ENCODE assay signal across 13 cellular contexts in genomic region chr11:70871881-70872280, GRCh38.
DNase-seq lines count a peak whose midpoint lies in the region; ATAC-seq, FAIRE-seq and TF ChIP-seq lines count a peak whose summit lies in the region.
"Had no signal": no experiment of that assay in that cellular context is flagged by ENCODE, and none has a peak within 500 bp of the region (broad histone marks: within the 10 kb centered on the region; RNA-seq: fewer than 3 reads in every experiment).

No MANE protein-coding gene starts in this region.

- H3K4me3 ChIP-seq in MG63, result no peak overlapping the region
- H3K4me3 ChIP-seq in bronchial epithelial cell (ENCODE audit: low read depth, low read length), result no peak overlapping the region
- H3K4me3 ChIP-seq: dorsolateral prefrontal cortex, esophagus squamous epithelium had no signal

- H3K27me3 ChIP-seq in MG63 (no peaks in the 10 kb centered on the region), bronchial epithelial cell (ENCODE audit: control insufficient read depth, insufficient read depth, low read length) (no peaks in the 10 kb centered on the region)

- no peaks in the 10 kb centered on the region for H3K9me3 ChIP-seq in MG63
- H3K9me3 ChIP-seq: esophagus squamous epithelium had no signal

- no peak for FAIRE-seq in bronchial epithelial cell (lab: Jason Lieb, UNC)

- no peak for ATAC-seq in HG02885 (IDR thresholded peaks at IDR 0.05; ENCODE audit: poor library complexity, unreplicated experiment)

- DNase-seq in COR-L47 (lab: John Stamatoyannopoulos, UW) (peak; percentile 23), MG63 (peak; percentile 73), bronchial epithelial cell (ENCODE audit: low read depth) (peak; percentile 8), myocyte (ENCODE audit: low read depth) (peak; percentile 22)
- DNase-seq in stimulated activated CD4-positive, alpha-beta T cell treated with anti-CD3 and anti-CD28 coated beads, Interleukin-4, amount 100 ng/mL, for 4 hours, result no peak
- no peak for DNase-seq in activated naive CD4-positive, alpha-beta T cell treated with anti-CD3 and anti-CD28 coated beads, Interleukin-2, amount 50 U/mL, for 16 hours
- DNase-seq: activated naive CD4-positive, alpha-beta T cell treated with Interleukin-2 at 50 U/mL for 16 hours; dorsolateral prefrontal cortex; esophagus squamous epithelium; NCI-H1436; SHP77 treated with DMSO at 0.1 percent for 48 hours; T-helper 2 cell had no signal

- TF ChIP-seq CTCF in bronchial epithelial cell (IDR thresholded peaks at IDR 0.05; ENCODE audit: insufficient read depth, low read length, severe bottlenecking), result no peak

- H3K36me3 ChIP-seq in MG63 (no peaks in the 10 kb centered on the region), bronchial epithelial cell (ENCODE audit: control insufficient read depth, insufficient read depth, low read length) (no peaks in the 10 kb centered on the region)
- H3K36me3 ChIP-seq: esophagus squamous epithelium had no signal

Comparison
In these comparisons a context has a peak if more than half of its experiments do, and no peak if none do; other contexts are left out.
1. DNase-seq: peak in COR-L47 (single experiment), MG63 (single experiment), bronchial epithelial cell (single experiment) and myocyte (single experiment); none in stimulated activated CD4-positive, alpha-beta T cell treated with anti-CD3 and anti-CD28 coated beads, Interleukin-4, amount 100 ng/mL, for 4 hours (0 of 2) and activated naive CD4-positive, alpha-beta T cell treated with anti-CD3 and anti-CD28 coated beads, Interleukin-2, amount 50 U/mL, for 16 hours (single experiment).